Comparison of ENCODE assay signal across 21 cellular contexts in genomic region chr16:81710596-81710995, GRCh38.
DNase-seq lines count a peak whose midpoint lies in the region; ATAC-seq and TF ChIP-seq lines count a peak whose summit lies in the region.
"Had no signal": no experiment of that assay in that cellular context is flagged by ENCODE, and none has a peak within 500 bp of the region (broad histone marks: within the 10 kb centered on the region; RNA-seq: fewer than 3 reads in every experiment).

No MANE protein-coding gene starts in this region.

- H2BK20ac ChIP-seq in H9 (ENCODE audit: low read depth, low read length, poor library complexity, severe bottlenecking) = no peak overlapping the region

- ATAC-seq in GM18517 (IDR thresholded peaks at IDR 0.05; ENCODE audit: unreplicated experiment) = no peak
- ATAC-seq: activated CD8-positive, alpha-beta T cell treated with anti-CD3 and anti-CD28 coated beads, Interleukin-2, amount 10 ng/mL, durations not matched to agents 7 days and 5 days; GM12878; left lobe of liver; stimulated activated memory B cell treated with anti-CD40 and anti-IgM and Interleukin-4, amounts not matched to agents 10 μg/mL and 1 μg/mL and 100 μg/mL, for 72 hours had no signal

- no peaks in the 10 kb centered on the region for H3K27me3 Mint-ChIP-seq in H9 (ENCODE audit: low read depth)
- H3K27me3 Mint-ChIP-seq: progenitor cell of endocrine pancreas; stimulated activated memory B cell treated with anti-CD40 and anti-IgM and Interleukin-4, amounts not matched to agents 10 μg/mL and 1 μg/mL and 100 μg/mL, for 72 hours had no signal

- peak overlapping the region; percentile 7 for H3K4me2 ChIP-seq in H9 (ENCODE audit: insufficient read depth, insufficient read length, low read length)

- H2AK5ac ChIP-seq in H9 (ENCODE audit: insufficient read length, low read length) = no peak overlapping the region

- H2BK5ac ChIP-seq in H9 (ENCODE audit: insufficient read length, low read length) = no peak overlapping the region

- H2BK120ac ChIP-seq in H9 (ENCODE audit: low read depth, low read length, poor library complexity, severe bottlenecking) = no peak overlapping the region

- no peak overlapping the region for H2BK15ac ChIP-seq in H9 (ENCODE audit: low read depth, low read length)

- DNase-seq in H9 (no peak), RWPE1 (ENCODE audit: low spot score) (no peak), spleen (peak; percentile 54), NCI-H2227 (lab: John Stamatoyannopoulos, UW; ENCODE audit: unreplicated experiment) (no peak), AG08395 (ENCODE audit: low spot score) (no peak)
- DNase-seq: activated CD8-positive, alpha-beta T cell treated with anti-CD3 and anti-CD28 coated beads, Interleukin-2, amount 10 ng/mL, durations not matched to agents 7 days and 5 days; activated naive CD4-positive, alpha-beta T cell; activated T-cell treated with anti-CD3 and anti-CD28 coated beads, Interleukin-2, amount 50 U/mL, for 1 hour; AML-193; cortex of kidney; DMS79; NCI-H1105 treated with DMSO at 0.1 percent for 48 hours; NCI-H2081 treated with DMSO at 0.1 percent for 48 hours; stimulated activated CD4-positive, alpha-beta T cell treated with anti-CD3 and anti-CD28 coated beads, Interleukin-2, amount 100 ng/mL, for 24 hours; testis had no signal

- peak overlapping the region; percentile 54 for H3K18ac ChIP-seq in H9 (ENCODE audit: insufficient read length, low read depth, low read length)

- H4K20me1 ChIP-seq in H9 (ENCODE audit: control insufficient read depth, insufficient read depth, insufficient read length) = no peaks in the 10 kb centered on the region

- peaks cover 13 to 32% (median 23%) of the 10 kb centered on the region in 3 experiments; a peak in 6 of 7 replicates for H3K36me3 Mint-ChIP-seq in H9 (ENCODE audit: insufficient read depth in 1 of 3, low read depth in 3 of 3)

- peak overlapping the region; percentile 52 to 93 (median 83); a peak in 2 of 7 replicates for H3K27ac Mint-ChIP-seq in H9
- H3K27ac Mint-ChIP-seq: activated CD8-positive, alpha-beta T cell treated with anti-CD3 and anti-CD28 coated beads, Interleukin-2, amount 10 ng/mL, durations not matched to agents 7 days and 5 days; progenitor cell of endocrine pancreas; stimulated activated memory B cell treated with anti-CD40 and anti-IgM and Interleukin-4, amounts not matched to agents 10 μg/mL and 1 μg/mL and 100 μg/mL, for 72 hours had no signal

- peak overlapping the region; percentile 67 for H3K14ac ChIP-seq in H9 (ENCODE audit: insufficient read depth, low read length)

- H3K79me1 ChIP-seq in H9 (ENCODE audit: insufficient read depth, low read depth, low read length, poor library complexity, severe bottlenecking) = no peaks in the 10 kb centered on the region

- H3K36me3 ChIP-seq in iPS-20b (ENCODE audit: insufficient read depth, low read depth, low read length) (peaks cover 32% of the 10 kb centered on the region), spleen (peaks cover 0 to 63% (median 46%) of the 10 kb centered on the region in 6 donors)

- no CpG with 5 or more reads among the region's 12 CpGs for WGBS in H9 (ENCODE audit: extremely low coverage, insufficient read length, low lambda C conversion rate)
- WGBS in spleen, 5 donors = 78 to 85% (median 81%) methylated on average over 12 of the region's 12 CpGs

- H3K27me3 ChIP-seq in H9 (ENCODE audit: insufficient read depth, low read length) (no peaks in the 10 kb centered on the region), iPS-20b (ENCODE audit: insufficient read depth, low read length) (no peaks in the 10 kb centered on the region), spleen (replicated peaks in 1 of 7) (no peaks in the 10 kb centered on the region)
- H3K27me3 ChIP-seq: testis had no signal

- peaks cover 44 to 57% of the 10 kb centered on the region in 2 experiments for H3K4me1 Mint-ChIP-seq in H9

- no peak overlapping the region for H3T11ph ChIP-seq in H9 (ENCODE audit: low read length)

- no peak overlapping the region for H3K4me3 ChIP-seq in iPS-20b (ENCODE audit: low read length)
- H3K4me3 ChIP-seq in spleen = no peak overlapping the region
- H3K4me3 ChIP-seq: GM12878, testis had no signal

- H3K4ac ChIP-seq in H9 (ENCODE audit: low read depth, low read length) = no peak overlapping the region

- H3K9me3 ChIP-seq in H9 (ENCODE audit: control insufficient read depth, low read depth, low read length) = no peaks in the 10 kb centered on the region
- H3K9me3 ChIP-seq in iPS-20b (ENCODE audit: insufficient read depth, low read depth, low read length) = no peaks in the 10 kb centered on the region
- H3K9me3 ChIP-seq in spleen = no peaks in the 10 kb centered on the region
- H3K9me3 ChIP-seq: testis had no signal

- H3K4me1 ChIP-seq in H9 (ENCODE audit: insufficient read depth, low read length) (peaks cover 2% of the 10 kb centered on the region), iPS-20b (ENCODE audit: insufficient read depth, low read length) (peaks cover 17% of the 10 kb centered on the region; the same call in 1 of the 2 replicates), spleen (peaks cover 3 to 22% (median 11%) of the 10 kb centered on the region in 6 donors)

- H4K8ac ChIP-seq in H9 (replicated peaks; ENCODE audit: insufficient read length, low read depth, low read length) = no peak overlapping the region

- no peak overlapping the region for H2BK12ac ChIP-seq in H9 (ENCODE audit: insufficient read length, low read depth, low read length)

- H2AFZ ChIP-seq in H9 (ENCODE audit: low read length) = no peak overlapping the region

- intact Hi-C loops in spleen (cut with DNase I; ENCODE audit: low total_unique reads) = no loop called here

- no peak overlapping the region for H4K91ac ChIP-seq in H9 (ENCODE audit: insufficient read length, low read depth, low read length)

- no peaks in the 10 kb centered on the region for H3K23me2 ChIP-seq in H9 (ENCODE audit: insufficient read length, low read depth, low read length, poor library complexity, severe bottlenecking)

- H3K79me2 ChIP-seq in H9 (ENCODE audit: insufficient read depth, low read length) = no peaks in the 10 kb centered on the region

- TF ChIP-seq POLR2A in spleen (IDR thresholded peaks at IDR 0.05) = no peak

- H3K9ac ChIP-seq in H9 (ENCODE audit: extremely low read depth, insufficient read length, low read length) (no peak overlapping the region), iPS-20b (ENCODE audit: low read depth, low read length) (peak overlapping the region; percentile 32; the same call in 1 of the 2 replicates)

- CTCF ChIA-PET in RWPE1 (lab: Yijun Ruan, JAX) = interaction anchor here (1.1 kb wide), 1 partner anchor 27 kb away, joined by 3 read pairs; no protein-coding TSS in a partner anchor

- H4K5ac ChIP-seq in H9 (ENCODE audit: insufficient read length, low read depth, low read length) = no peak overlapping the region

- H3K27ac ChIP-seq in H9 (ENCODE audit: insufficient read length, low read depth, low read length) (no peak overlapping the region), RWPE1 (peak overlapping the region; percentile 42; the same call in 1 of the 2 replicates), iPS-20b (ENCODE audit: low read length) (no peak overlapping the region), spleen (no peak overlapping the region)
- H3K27ac ChIP-seq: testis had no signal

- no peak overlapping the region for H3K23ac ChIP-seq in H9 (ENCODE audit: insufficient read length, low read depth, low read length)

- TF ChIP-seq CTCF in H9 (conservative IDR thresholded peaks at IDR 0.05) (no peak), RWPE1 (conservative IDR thresholded peaks at IDR 0.05; ENCODE audit: low read depth) (no peak), spleen (IDR thresholded peaks at IDR 0.05 in 8 of 11, conservative IDR thresholded peaks at IDR 0.05 in 3 of 11) (no peak)

- POLR2A ChIA-PET in RWPE1 (lab: Yijun Ruan, JAX; ENCODE audit: low non-redundant PET) = no interaction called here

- peak overlapping the region in 1 of 2 experiments; percentile 48; a peak in 2 of 5 replicates for H3K4me3 Mint-ChIP-seq in H9
- H3K4me3 Mint-ChIP-seq: activated CD8-positive, alpha-beta T cell treated with anti-CD3 and anti-CD28 coated beads, Interleukin-2, amount 10 ng/mL, durations not matched to agents 7 days and 5 days; stimulated activated memory B cell treated with anti-CD40 and anti-IgM and Interleukin-4, amounts not matched to agents 10 μg/mL and 1 μg/mL and 100 μg/mL, for 72 hours had no signal

- no peak overlapping the region for H3K56ac ChIP-seq in H9 (ENCODE audit: insufficient read length, low read depth, low read length)

- no peaks in the 10 kb centered on the region for H3K9me3 Mint-ChIP-seq in H9
- H3K9me3 Mint-ChIP-seq: stimulated activated memory B cell treated with anti-CD40 and anti-IgM and Interleukin-4, amounts not matched to agents 10 μg/mL and 1 μg/mL and 100 μg/mL, for 72 hours had no signal
